Comparison of ENCODE assay signal across 15 cellular contexts in the genomic region with DNA sequence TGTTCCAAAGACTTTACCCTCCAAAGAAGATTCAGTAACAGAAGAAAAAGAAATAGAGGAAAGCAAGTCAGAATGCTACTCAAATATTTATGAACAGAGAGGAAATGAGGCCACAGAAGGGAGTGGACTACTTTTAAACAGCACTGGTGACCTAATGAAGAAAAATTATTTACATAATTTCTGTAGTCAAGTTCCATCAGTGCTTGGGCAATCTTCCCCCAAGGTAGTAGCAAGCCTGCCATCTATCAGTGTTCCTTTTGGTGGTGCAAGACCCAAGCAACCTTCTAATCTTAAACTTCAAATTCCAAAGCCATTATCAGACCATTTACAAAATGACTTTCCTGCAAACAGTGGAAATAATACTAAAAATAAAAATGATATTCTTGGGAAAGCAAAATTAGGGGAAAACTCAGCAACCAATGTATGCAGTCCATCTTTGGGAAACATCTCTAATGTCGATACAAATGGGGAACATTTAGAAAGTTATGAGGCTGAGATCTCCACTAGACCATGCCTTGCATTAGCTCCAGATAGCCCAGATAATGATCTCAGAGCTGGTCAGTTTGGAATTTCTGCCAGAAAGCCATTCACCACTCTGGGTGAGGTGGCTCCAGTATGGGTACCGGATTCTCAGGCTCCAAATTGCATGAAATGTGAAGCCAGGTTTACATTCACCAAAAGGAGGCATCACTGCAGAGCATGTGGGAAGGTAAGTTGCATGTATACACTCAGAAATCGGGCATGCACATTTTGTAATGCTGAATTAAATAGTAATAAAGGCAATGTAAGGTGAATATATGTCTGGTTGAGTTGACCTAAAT.
A peak's percentile ranks its signal among the peaks of the same experiment; 100 is the strongest.
DNase-seq lines count a peak whose midpoint lies in the region; ATAC-seq, FAIRE-seq and TF ChIP-seq lines count a peak whose summit lies in the region.
"Had no signal": no experiment of that assay in that cellular context is flagged by ENCODE, and none has a peak within 500 bp of the region (broad histone marks: within the 10 kb centered on the region; RNA-seq: fewer than 3 reads in every experiment).

No MANE protein-coding gene starts in this region.

- no peaks in the 10 kb centered on the region for H3K36me3 Mint-ChIP-seq in GM23338 (ENCODE audit: low read depth)
- H3K36me3 Mint-ChIP-seq: natural killer cell treated with Interleukin-12 subunit alpha and Interleukin-12 subunit beta and Interleukin-15 and Interleukin-18, amount 100 ng/mL, for 72 hours had no signal

- H2AFZ ChIP-seq in GM23338 = no peak overlapping the region

- H3K4me1 Mint-ChIP-seq in GM23338 = no peaks in the 10 kb centered on the region

- no peak for ATAC-seq in GM23338
- no peak for ATAC-seq in right cardiac atrium
- ATAC-seq: left colon; natural killer cell treated with Interleukin-12 subunit alpha and Interleukin-12 subunit beta and Interleukin-15 and Interleukin-18, amount 100 ng/mL, for 72 hours; right lobe of liver had no signal

- H3K9me3 ChIP-seq in right cardiac atrium (ENCODE audit: control insufficient read depth, low read length) = no peaks in the 10 kb centered on the region
- H3K9me3 ChIP-seq: right lobe of liver had no signal

- H3K27ac ChIP-seq in GM23338 (ENCODE audit: low read depth) (no peak overlapping the region), right cardiac atrium (ENCODE audit: low read length) (no peak overlapping the region)
- H3K27ac ChIP-seq: right lobe of liver, SK-N-MC had no signal

- H3K27me3 Mint-ChIP-seq in GM23338 (ENCODE audit: insufficient read depth, low read depth, poor library complexity) = no peaks in the 10 kb centered on the region

- TF ChIP-seq POLR2A in GM12891 (IDR thresholded peaks at IDR 0.05; ENCODE audit: low read depth, low read length) = no peak

- H4K20me1 ChIP-seq in GM23338 (replicated peaks; ENCODE audit: insufficient read depth) = no peaks in the 10 kb centered on the region

- no peaks in the 10 kb centered on the region for H3K36me3 ChIP-seq in GM23338 (ENCODE audit: insufficient read depth)
- H3K36me3 ChIP-seq: right lobe of liver had no signal

- no peaks in the 10 kb centered on the region for H3K4me1 ChIP-seq in GM23338 (ENCODE audit: insufficient read depth)
- no peaks in the 10 kb centered on the region for H3K4me1 ChIP-seq in right cardiac atrium (ENCODE audit: control insufficient read depth, insufficient read depth, low read length)

- H3K4me2 ChIP-seq in GM23338 = no peak overlapping the region

- no peak overlapping the region for H3K4me3 Mint-ChIP-seq in GM23338
- H3K4me3 Mint-ChIP-seq: activated B cell treated with CpG ODN at 0.5 μM for 24 hours; natural killer cell treated with Interleukin-12 subunit alpha and Interleukin-12 subunit beta and Interleukin-15 and Interleukin-18, amount 100 ng/mL, for 72 hours had no signal

- no peaks in the 10 kb centered on the region for H3K79me2 ChIP-seq in GM23338 (replicated peaks; ENCODE audit: insufficient read depth)

- no peaks in the 10 kb centered on the region for H3K27me3 ChIP-seq in GM23338 (ENCODE audit: insufficient read depth)
- H3K27me3 ChIP-seq in right cardiac atrium (ENCODE audit: control insufficient read depth, insufficient read depth) = no peaks in the 10 kb centered on the region
- H3K27me3 ChIP-seq: right lobe of liver had no signal

- H3K4me3 ChIP-seq in GM23338 (no peak overlapping the region), foreskin fibroblast (ENCODE audit: low read depth in 1 of 2, low read length in 2 of 2) (no peak overlapping the region), right cardiac atrium (ENCODE audit: low read length) (no peak overlapping the region)
- H3K4me3 ChIP-seq: right lobe of liver, SK-N-MC had no signal

- H3K9me2 ChIP-seq in GM23338 (ENCODE audit: insufficient read depth) = no peaks in the 10 kb centered on the region

- FAIRE-seq in GM12891 (lab: Jason Lieb, UNC) = peak; percentile 58

- POLR2A ChIA-PET in HEK293T (lab: Yijun Ruan, JAX) = no interaction called here

- WGBS in right cardiac atrium = 92% methylated on average over 3 of the region's 3 CpGs

- DNase-seq in GM12891 (ENCODE audit: insufficient read length, low spot score) = no peak
- DNase-seq in GM23338 (ENCODE audit: low spot score) = no peak
- peak; percentile 9 for DNase-seq in OCI-M1 (lab: John Stamatoyannopoulos, UW)
- peak; percentile 26 to 49 for DNase-seq in foreskin fibroblast
- DNase-seq in HEK293T (ENCODE audit: extremely low spot score) = no peak
- DNase-seq in NCI-H1092 (lab: John Stamatoyannopoulos, UW) = no peak
- no peak for DNase-seq in HPDE6-E6E7 (ENCODE audit: extremely low spot score)
- DNase-seq in right cardiac atrium = no peak
- DNase-seq: activated B cell treated with CpG ODN at 0.5 μM for 24 hours, amniotic stem cell, left colon, NCI-H1105, right lobe of liver had no signal

- TF ChIP-seq CTCF in GM23338 (conservative IDR thresholded peaks at IDR 0.05; ENCODE audit: low read depth in 2 of 2) (no peak), foreskin fibroblast (IDR thresholded peaks at IDR 0.05; ENCODE audit: low read depth, low read length) (no peak)

- H3F3A ChIP-seq in GM23338 (replicated peaks; ENCODE audit: low read depth) = no peaks in the 10 kb centered on the region

- H3K9me3 Mint-ChIP-seq in GM23338 = no peaks in the 10 kb centered on the region
- H3K9me3 Mint-ChIP-seq: activated B cell treated with CpG ODN at 0.5 μM for 24 hours; natural killer cell treated with Interleukin-12 subunit alpha and Interleukin-12 subunit beta and Interleukin-15 and Interleukin-18, amount 100 ng/mL, for 72 hours had no signal

- CTCF ChIA-PET in HEK293T (lab: Yijun Ruan, JAX) = no interaction called here

- intact Hi-C loops in right cardiac atrium (cut with DNase I) = no loop called here

- H3K27ac Mint-ChIP-seq in GM23338 = peak overlapping the region; percentile 13
- H3K27ac Mint-ChIP-seq: activated B cell treated with CpG ODN at 0.5 μM for 24 hours; natural killer cell treated with Interleukin-12 subunit alpha and Interleukin-12 subunit beta and Interleukin-15 and Interleukin-18, amount 100 ng/mL, for 72 hours had no signal

TF ChIP-seq in GM12891, 5 proteins besides CTCF, POLR2A, EP300 and RAD21:
- no peak for TF ChIP-seq POU2F2 (IDR thresholded peaks at IDR 0.05; ENCODE audit: low read depth, low read length)
- no peak for TF ChIP-seq POLR2AphosphoS5 (IDR thresholded peaks at IDR 0.05; ENCODE audit: low read depth, low read length)
- no peak for TF ChIP-seq SPI1 (IDR thresholded peaks at IDR 0.05; ENCODE audit: low read depth, low read length)
- TF ChIP-seq PAX5 (IDR thresholded peaks at IDR 0.05; ENCODE audit: insufficient read depth, low read length, severe bottlenecking) = no peak
- TF ChIP-seq TAF1 (IDR thresholded peaks at IDR 0.05; ENCODE audit: low read depth, low read length) = no peak

TF ChIP-seq in GM23338, 12 proteins besides CTCF, POLR2A, EP300 and RAD21 (continues in another document):
- no peak for TF ChIP-seq EZH2phosphoT487 (IDR thresholded peaks at IDR 0.05; ENCODE audit: unreplicated experiment)
- no peak for TF ChIP-seq ZNF114 (CRISPR knock-in tag; IDR thresholded peaks at IDR 0.05)
- TF ChIP-seq, protein P1, sequence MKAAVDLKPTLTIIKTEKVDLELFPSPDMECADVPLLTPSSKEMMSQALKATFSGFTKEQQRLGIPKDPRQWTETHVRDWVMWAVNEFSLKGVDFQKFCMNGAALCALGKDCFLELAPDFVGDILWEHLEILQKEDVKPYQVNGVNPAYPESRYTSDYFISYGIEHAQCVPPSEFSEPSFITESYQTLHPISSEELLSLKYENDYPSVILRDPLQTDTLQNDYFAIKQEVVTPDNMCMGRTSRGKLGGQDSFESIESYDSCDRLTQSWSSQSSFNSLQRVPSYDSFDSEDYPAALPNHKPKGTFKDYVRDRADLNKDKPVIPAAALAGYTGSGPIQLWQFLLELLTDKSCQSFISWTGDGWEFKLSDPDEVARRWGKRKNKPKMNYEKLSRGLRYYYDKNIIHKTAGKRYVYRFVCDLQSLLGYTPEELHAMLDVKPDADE (IDR thresholded peaks at IDR 0.05) = no peak
- TF ChIP-seq ZNF331 (CRISPR knock-in tag; IDR thresholded peaks at IDR 0.05; ENCODE audit: low read depth) = no peak
- TF ChIP-seq EZH2 (IDR thresholded peaks at IDR 0.05; ENCODE audit: low read depth, unreplicated experiment) = no peak
- TF ChIP-seq NANOG (IDR thresholded peaks at IDR 0.05; ENCODE audit: borderline replicate concordance) = no peak

TF ChIP-seq in HEK293T, 16 proteins besides CTCF, POLR2A, EP300 and RAD21:
- TF ChIP-seq ARNT (IDR thresholded peaks at IDR 0.05) (no peak), ZNF384 (IDR thresholded peaks at IDR 0.05) (no peak), ELF4 (IDR thresholded peaks at IDR 0.05) (no peak), SP1 (IDR thresholded peaks at IDR 0.05) (no peak), L3MBTL2 (conservative IDR thresholded peaks at IDR 0.05) (no peak), SUZ12 (IDR thresholded peaks at IDR 0.05) (no peak), FOXK2 (IDR thresholded peaks at IDR 0.05) (no peak), BHLHE40 (IDR thresholded peaks at IDR 0.05; ENCODE audit: borderline replicate concordance) (no peak)

Comparison
In these comparisons a context has a peak if more than half of its experiments do, and no peak if none do; other contexts are left out.
1. DNase-seq: peak in OCI-M1 (single experiment) and foreskin fibroblast (2 of 2); none in GM12891 (single experiment), GM23338 (single experiment), HEK293T (single experiment), NCI-H1092 (single experiment), HPDE6-E6E7 (single experiment) and right cardiac atrium (0 of 3).